Comparison of ENCODE assay signal across 8 cellular contexts in genomic region chr7:66629659-66630058, GRCh38. TPM values are rescaled to one million over a fixed set of nuclear protein-coding genes. Genes with fewer than 3 reads are reported as not detected.
A peak's percentile ranks its signal among the peaks of the same experiment; 100 is the strongest.
DNase-seq lines count a peak whose midpoint lies in the region; ATAC-seq and TF ChIP-seq lines count a peak whose summit lies in the region.

No MANE protein-coding gene starts in this region.

- no peaks in the 10 kb centered on the region for H4K20me1 ChIP-seq in PC-3 (ENCODE audit: low read length)

- H3K27me3 ChIP-seq in PC-3 (ENCODE audit: low read length) = no peaks in the 10 kb centered on the region
- H3K27me3 ChIP-seq in endodermal cell (ENCODE audit: control insufficient read depth, insufficient read depth, low read length, poor library complexity, severe bottlenecking) = no peaks in the 10 kb centered on the region
- H3K27me3 ChIP-seq in ovary = no peaks in the 10 kb centered on the region

- H3K4me1 Mint-ChIP-seq in endodermal cell = no peaks in the 10 kb centered on the region

- H3F3A ChIP-seq in PC-3 (ENCODE audit: low read length, unreplicated experiment) = no peaks in the 10 kb centered on the region

- H3K9me3 ChIP-seq in PC-3 (ENCODE audit: low read length) (no peaks in the 10 kb centered on the region), endodermal cell (ENCODE audit: control insufficient read depth, low read length) (peaks cover 6% of the 10 kb centered on the region), ovary (no peaks in the 10 kb centered on the region)

- CTCF ChIA-PET in PC-3 (lab: Charles Lee) = no interaction called here

- intact Hi-C loops in PC-3 (cut with micrococcal nuclease) = no loop called here
- intact Hi-C loops in ovary (cut with DNase I) = loop anchor here in 1 of 4 donors (2.0 kb wide), 1 partner anchor 37 kb away; no protein-coding TSS in a partner anchor

- H3K27ac ChIP-seq in C4-2B = peak overlapping the region; percentile 61
- H3K27ac ChIP-seq in PC-3 (ENCODE audit: low read length) = no peak overlapping the region
- H3K27ac ChIP-seq in endodermal cell (ENCODE audit: low read depth, low read length) = no peak overlapping the region
- H3K27ac ChIP-seq in ovary = peak overlapping the region; percentile 92 to 94

- TSS peak; percentile 67 for BruUV-seq in PC-3 (replicated peaks; lab: Mats Ljungman, UMichigan)

- H3K4me2 ChIP-seq in PC-3 (ENCODE audit: low read length) = peak overlapping the region; percentile 83

- ATAC-seq in PC-3 (no peak), GM21390 (IDR thresholded peaks at IDR 0.05; ENCODE audit: unreplicated experiment) (no peak), GM18861 (IDR thresholded peaks at IDR 0.05; ENCODE audit: unreplicated experiment) (no peak)

- H3K27me3 Mint-ChIP-seq in endodermal cell (ENCODE audit: insufficient read depth) = no peaks in the 10 kb centered on the region

- H3K9me2 ChIP-seq in PC-3 (replicated peaks; ENCODE audit: low read length) = no peaks in the 10 kb centered on the region

- H3K4me3 ChIP-seq in PC-3 (ENCODE audit: low read length) (peak overlapping the region; percentile 69), endodermal cell (ENCODE audit: low read length) (peak overlapping the region; percentile 84), ovary (peak overlapping the region; percentile 85)

- H3K36me3 Mint-ChIP-seq in endodermal cell (ENCODE audit: low read depth) = peaks cover 25% of the 10 kb centered on the region

- no peak overlapping the region for H2AFZ ChIP-seq in PC-3 (ENCODE audit: low read length)

- H3K79me2 ChIP-seq in PC-3 (ENCODE audit: low read length) = no peaks in the 10 kb centered on the region

- H3K4me1 ChIP-seq in PC-3 (ENCODE audit: insufficient read depth, low read length) (peaks cover 8% of the 10 kb centered on the region; the same call in 1 of the 2 replicates), endodermal cell (ENCODE audit: control insufficient read depth, insufficient read depth, low read length) (no peaks in the 10 kb centered on the region), ovary (ENCODE audit: insufficient read depth) (peaks cover 9% of the 10 kb centered on the region)

- TF ChIP-seq EP300 in ovary (IDR thresholded peaks at IDR 0.05) = no peak

- H3K9ac ChIP-seq in PC-3 (ENCODE audit: low read length) = no peak overlapping the region
- H3K9ac ChIP-seq in endodermal cell (ENCODE audit: extremely low read depth, low read length, poor library complexity, severe bottlenecking) = peak overlapping the region; percentile 29

- H3K4me3 Mint-ChIP-seq in endodermal cell = peak overlapping the region; percentile 75

- TF ChIP-seq CTCF in C4-2B (conservative IDR thresholded peaks at IDR 0.05) (no peak), PC-3 (conservative IDR thresholded peaks at IDR 0.05; ENCODE audit: low read depth, low read length) (no peak), endodermal cell (conservative IDR thresholded peaks at IDR 0.05) (no peak), ovary (IDR thresholded peaks at IDR 0.05) (no peak)

- H3K36me3 ChIP-seq in PC-3 (ENCODE audit: low read depth, low read length) = no peaks in the 10 kb centered on the region
- peaks cover 24% of the 10 kb centered on the region for H3K36me3 ChIP-seq in endodermal cell (ENCODE audit: control insufficient read depth, insufficient read depth, low read length)
- no peaks in the 10 kb centered on the region for H3K36me3 ChIP-seq in ovary

- POLR2A ChIA-PET in PC-3 (lab: Charles Lee; ENCODE audit: unreplicated experiment) = no interaction called here

- 90 to 95% methylated on average over 5 of the region's 5 CpGs for WGBS in endodermal cell (ENCODE audit: insufficient coverage in 1 of 2, insufficient read length in 1 of 2), 2 experiments
- 50 to 60% (median 54%) methylated on average over 5 of the region's 5 CpGs for WGBS in ovary, 3 donors

- DNase-seq in PC-3 (no peak), endodermal cell (no peak), ovary (peak in 1 of 5 donors; percentile 29), kidney tubule cell (ENCODE audit: low spot score) (no peak), foreskin melanocyte (no peak)

- no peak for TF ChIP-seq POLR2A in ovary (IDR thresholded peaks at IDR 0.05)

- peak overlapping the region; percentile 30 for H3K27ac Mint-ChIP-seq in endodermal cell

- H3K9me3 Mint-ChIP-seq in endodermal cell = no peaks in the 10 kb centered on the region

RNA-seq across cellular contexts. Expression of gene KCTD7, which starts 1.0 kb away (rescaled TPM):
- total RNA-seq in PC-3 (2014; rRNA removed) = 5.5 and 7.4 TPM in 2 replicates
- total RNA-seq in endodermal cell = 10 to 100 TPM; 13.1 to 15.6 TPM
- polyA plus RNA-seq in endodermal cell (2013, experiment 1 of 2) = 17.6 TPM
- polyA plus RNA-seq in endodermal cell (2013, experiment 2 of 2) = 16.2 TPM
- total RNA-seq in ovary = 10 to 100 TPM; 15.6 to 28.5 (median 22.0) TPM
- 10 to 100 TPM; 13.4 to 25.8 TPM for polyA plus RNA-seq in ovary

Comparison
In these comparisons a context has a peak if more than half of its experiments do, and no peak if none do; other contexts are left out.
1. H3K27ac ChIP-seq: peak in C4-2B (single experiment) and ovary (2 of 2); none in PC-3 (single experiment) and endodermal cell (single experiment).
2. Peak in every context shown above with its lines, with median percentiles within 50 percentile points of each other: H3K4me3 ChIP-seq.